Comparison of ENCODE assay signal across 1 cellular context in the genomic region with DNA sequence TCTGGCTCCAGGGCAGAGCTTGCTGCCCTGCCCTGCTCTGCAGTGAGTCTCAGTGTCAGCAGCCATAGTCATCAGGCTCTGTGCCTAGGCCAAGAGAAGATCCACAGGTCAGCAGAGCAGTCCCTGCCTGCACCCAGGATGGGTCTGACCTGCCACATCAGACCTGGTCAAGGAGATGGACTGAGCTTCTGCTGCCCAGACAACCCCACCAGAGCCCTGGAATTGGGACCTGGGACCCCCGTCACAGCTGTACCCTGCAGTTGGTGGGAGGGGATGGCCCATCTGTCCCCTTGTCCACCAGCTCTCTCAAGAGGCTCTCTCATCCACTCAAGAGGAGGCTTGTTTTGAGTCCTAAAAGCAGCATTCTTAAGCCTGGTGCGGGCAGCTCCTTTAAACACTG.
TF ChIP-seq lines count a peak whose summit lies in the region.

No MANE protein-coding gene starts in this region.

TF ChIP-seq in GM23338, 12 proteins besides CTCF, POLR2A, EP300 and RAD21 (continued from another document):
- TF ChIP-seq, protein P1, sequence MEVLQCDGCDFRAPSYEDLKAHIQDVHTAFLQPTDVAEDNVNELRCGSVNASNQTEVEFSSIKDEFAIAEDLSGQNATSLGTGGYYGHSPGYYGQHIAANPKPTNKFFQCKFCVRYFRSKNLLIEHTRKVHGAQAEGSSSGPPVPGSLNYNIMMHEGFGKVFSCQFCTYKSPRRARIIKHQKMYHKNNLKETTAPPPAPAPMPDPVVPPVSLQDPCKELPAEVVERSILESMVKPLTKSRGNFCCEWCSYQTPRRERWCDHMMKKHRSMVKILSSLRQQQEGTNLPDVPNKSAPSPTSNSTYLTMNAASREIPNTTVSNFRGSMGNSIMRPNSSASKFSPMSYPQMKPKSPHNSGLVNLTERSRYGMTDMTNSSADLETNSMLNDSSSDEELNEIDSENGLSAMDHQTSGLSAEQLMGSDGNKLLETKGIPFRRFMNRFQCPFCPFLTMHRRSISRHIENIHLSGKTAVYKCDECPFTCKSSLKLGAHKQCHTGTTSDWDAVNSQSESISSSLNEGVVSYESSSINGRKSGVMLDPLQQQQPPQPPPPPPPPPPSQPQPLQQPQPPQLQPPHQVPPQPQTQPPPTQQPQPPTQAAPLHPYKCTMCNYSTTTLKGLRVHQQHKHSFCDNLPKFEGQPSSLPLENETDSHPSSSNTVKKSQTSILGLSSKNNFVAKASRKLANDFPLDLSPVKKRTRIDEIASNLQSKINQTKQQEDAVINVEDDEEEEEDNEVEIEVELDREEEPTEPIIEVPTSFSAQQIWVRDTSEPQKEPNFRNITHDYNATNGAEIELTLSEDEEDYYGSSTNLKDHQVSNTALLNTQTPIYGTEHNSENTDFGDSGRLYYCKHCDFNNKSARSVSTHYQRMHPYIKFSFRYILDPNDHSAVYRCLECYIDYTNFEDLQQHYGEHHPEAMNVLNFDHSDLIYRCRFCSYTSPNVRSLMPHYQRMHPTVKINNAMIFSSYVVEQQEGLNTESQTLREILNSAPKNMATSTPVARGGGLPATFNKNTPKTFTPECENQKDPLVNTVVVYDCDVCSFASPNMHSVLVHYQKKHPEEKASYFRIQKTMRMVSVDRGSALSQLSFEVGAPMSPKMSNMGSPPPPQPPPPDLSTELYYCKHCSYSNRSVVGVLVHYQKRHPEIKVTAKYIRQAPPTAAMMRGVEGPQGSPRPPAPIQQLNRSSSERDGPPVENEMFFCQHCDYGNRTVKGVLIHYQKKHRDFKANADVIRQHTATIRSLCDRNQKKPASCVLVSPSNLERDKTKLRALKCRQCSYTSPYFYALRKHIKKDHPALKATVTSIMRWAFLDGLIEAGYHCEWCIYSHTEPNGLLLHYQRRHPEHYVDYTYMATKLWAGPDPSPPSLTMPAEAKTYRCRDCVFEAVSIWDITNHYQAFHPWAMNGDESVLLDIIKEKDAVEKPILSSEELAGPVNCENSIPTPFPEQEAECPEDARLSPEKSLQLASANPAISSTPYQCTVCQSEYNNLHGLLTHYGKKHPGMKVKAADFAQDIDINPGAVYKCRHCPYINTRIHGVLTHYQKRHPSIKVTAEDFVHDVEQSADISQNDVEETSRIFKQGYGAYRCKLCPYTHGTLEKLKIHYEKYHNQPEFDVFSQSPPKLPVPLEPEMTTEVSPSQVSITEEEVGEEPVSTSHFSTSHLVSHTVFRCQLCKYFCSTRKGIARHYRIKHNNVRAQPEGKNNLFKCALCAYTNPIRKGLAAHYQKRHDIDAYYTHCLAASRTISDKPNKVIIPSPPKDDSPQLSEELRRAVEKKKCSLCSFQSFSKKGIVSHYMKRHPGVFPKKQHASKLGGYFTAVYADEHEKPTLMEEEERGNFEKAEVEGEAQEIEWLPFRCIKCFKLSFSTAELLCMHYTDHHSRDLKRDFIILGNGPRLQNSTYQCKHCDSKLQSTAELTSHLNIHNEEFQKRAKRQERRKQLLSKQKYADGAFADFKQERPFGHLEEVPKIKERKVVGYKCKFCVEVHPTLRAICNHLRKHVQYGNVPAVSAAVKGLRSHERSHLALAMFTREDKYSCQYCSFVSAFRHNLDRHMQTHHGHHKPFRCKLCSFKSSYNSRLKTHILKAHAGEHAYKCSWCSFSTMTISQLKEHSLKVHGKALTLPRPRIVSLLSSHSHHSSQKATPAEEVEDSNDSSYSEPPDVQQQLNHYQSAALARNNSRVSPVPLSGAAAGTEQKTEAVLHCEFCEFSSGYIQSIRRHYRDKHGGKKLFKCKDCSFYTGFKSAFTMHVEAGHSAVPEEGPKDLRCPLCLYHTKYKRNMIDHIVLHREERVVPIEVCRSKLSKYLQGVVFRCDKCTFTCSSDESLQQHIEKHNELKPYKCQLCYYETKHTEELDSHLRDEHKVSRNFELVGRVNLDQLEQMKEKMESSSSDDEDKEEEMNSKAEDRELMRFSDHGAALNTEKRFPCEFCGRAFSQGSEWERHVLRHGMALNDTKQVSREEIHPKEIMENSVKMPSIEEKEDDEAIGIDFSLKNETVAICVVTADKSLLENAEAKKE (CRISPR knock-in tag; IDR thresholded peaks at IDR 0.05), result no peak
